In genomic region chr1:21963477-21964217, GRCh38 we compare ENCODE assay signal across 9 cellular contexts. TPM values are rescaled to one million over a fixed set of nuclear protein-coding genes. Genes with fewer than 3 reads are reported as not detected.
A peak's percentile ranks its signal among the peaks of the same experiment; 100 is the strongest.
DNase-seq lines count a peak whose midpoint lies in the region; ATAC-seq and TF ChIP-seq lines count a peak whose summit lies in the region.
"Had no signal": no experiment of that assay in that cellular context is flagged by ENCODE, and none has a peak within 500 bp of the region (broad histone marks: within the 10 kb centered on the region; RNA-seq: fewer than 3 reads in every experiment).

No MANE protein-coding gene starts in this region.

- no peak overlapping the region for H3K27ac Mint-ChIP-seq in glutamatergic neuron (ENCODE audit: unreplicated experiment)

- intact Hi-C loops in posterior cingulate gyrus (cut with DNase I) = loop anchor here (1.0 to 10.0 kb wide), 4 partner anchors 259 to 589 kb away; partner anchors contain the start of gene ALPL

- H3K4me1 Mint-ChIP-seq in glutamatergic neuron (ENCODE audit: low read depth, unreplicated experiment) = no peaks in the 10 kb centered on the region

- peak; percentile 91 for TF ChIP-seq CTCF in glutamatergic neuron (IDR thresholded peaks at IDR 0.05; ENCODE audit: partially characterized antibody, unreplicated experiment)

- DNase-seq in GDM1 (lab: John Stamatoyannopoulos, UW) = peak; percentile 66
- DNase-seq in LHCN-M2 (ENCODE audit: low read depth) = peak; percentile 69
- peak; percentile 72 for DNase-seq in SK-MEL-5 (ENCODE audit: low read depth, low spot score)
- peak; percentile 68 to 79 (median 74) for DNase-seq in activated naive CD4-positive, alpha-beta T cell (lab: John Stamatoyannopoulos, UW)
- peak; percentile 86 for DNase-seq in glutamatergic neuron
- peak; percentile 50 to 96 (median 80) for DNase-seq in posterior cingulate gyrus
- peak; percentile 87 for DNase-seq in ureter (ENCODE audit: low spot score)

- peaks cover 2% of the 10 kb centered on the region for H3K9me3 Mint-ChIP-seq in glutamatergic neuron (ENCODE audit: unreplicated experiment)

- peaks cover 1% of the 10 kb centered on the region for H3K27me3 Mint-ChIP-seq in glutamatergic neuron (ENCODE audit: unreplicated experiment)

- no peaks in the 10 kb centered on the region for H3K36me3 Mint-ChIP-seq in glutamatergic neuron (ENCODE audit: unreplicated experiment)

- no peak for ATAC-seq in HG02852 (IDR thresholded peaks at IDR 0.05; ENCODE audit: unreplicated experiment)

- in situ Hi-C loops in SK-MEL-5 (cut with HindIII; ENCODE audit: low pct_unique_long_range_greater_than_20kb, low sequenced_read_pairs) = no loop called here

- H3K4me3 Mint-ChIP-seq in glutamatergic neuron (ENCODE audit: unreplicated experiment) = no peak overlapping the region

RNA-seq across cellular contexts. Expression of gene CELA3B, which starts 13.2 kb away (rescaled TPM):
- total RNA-seq in LHCN-M2 (2014; rRNA removed) (not detected in 2 replicates), glutamatergic neuron (ENCODE audit: unreplicated experiment) (not detected), ureter (not detected)
- not detected for polyA plus RNA-seq in LHCN-M2 (2012)
- total RNA-seq in SK-MEL-5 (2014; rRNA removed; shearing (Covaris generic)) = not detected in 2 replicates
- not detected in 2 replicates for polyA plus RNA-seq in SK-MEL-5 (2015; cell fraction: cytosol; rRNA removed)
- polyA plus RNA-seq in SK-MEL-5 (2015; cell fraction: nucleus; rRNA removed) = not detected in 2 replicates
- total RNA-seq: glomerular endothelial cell had no signal

RNA-seq across cellular contexts. Expression of gene HSPG2, which starts 26.5 kb away (rescaled TPM):
- 106 and 143 TPM in 2 replicates for total RNA-seq in LHCN-M2 (2014; rRNA removed)
- polyA plus RNA-seq in LHCN-M2 (2012) = 136 TPM
- total RNA-seq in SK-MEL-5 (2014; rRNA removed; shearing (Covaris generic)) = 7.2 and 9.6 TPM in 2 replicates
- 35.7 and 39.9 TPM in 2 replicates for polyA plus RNA-seq in SK-MEL-5 (2015; cell fraction: cytosol; rRNA removed)
- 39.1 and 51.3 TPM in 2 replicates for polyA plus RNA-seq in SK-MEL-5 (2015; cell fraction: nucleus; rRNA removed)
- total RNA-seq in glutamatergic neuron (ENCODE audit: unreplicated experiment) = 3.3 TPM
- 298 TPM for total RNA-seq in ureter

RNA-seq across cellular contexts. Expression of gene CELA3A, which starts 37.8 kb away (rescaled TPM):
- not detected in 2 replicates for total RNA-seq in LHCN-M2 (2014; rRNA removed)
- polyA plus RNA-seq in LHCN-M2 (2012) = not detected
- total RNA-seq in SK-MEL-5 (2014; rRNA removed; shearing (Covaris generic)) = not detected in 2 replicates
- polyA plus RNA-seq in SK-MEL-5 (2015; cell fraction: cytosol; rRNA removed) = not detected in 2 replicates
- not detected in 2 replicates for polyA plus RNA-seq in SK-MEL-5 (2015; cell fraction: nucleus; rRNA removed)
- total RNA-seq in glutamatergic neuron (ENCODE audit: unreplicated experiment) = not detected
- total RNA-seq in ureter = not detected
- total RNA-seq: glomerular endothelial cell had no signal

Comparison
In these comparisons a context has a peak if more than half of its experiments do, and no peak if none do; other contexts are left out.
1. RNA of gene HSPG2, which starts 26.5 kb away (total RNA-seq): 298 TPM in ureter (single experiment) and 106 to 143 TPM in LHCN-M2; 7.2 to 9.6 TPM in SK-MEL-5 and 3.3 TPM in glutamatergic neuron (single experiment); every median in the first group is over 10 times any median in the second.
2. Peak in every context shown above with its lines, with median percentiles within 50 percentile points of each other: DNase-seq.